ENCODE assay signal across 14 cellular contexts in genomic region chr18:45814733-45815132, GRCh38. TPM values are rescaled to one million over a fixed set of nuclear protein-coding genes. Genes with fewer than 3 reads are reported as not detected.
"Had no signal": no experiment of that assay in that cellular context is flagged by ENCODE, and none has a peak within 500 bp of the region (broad histone marks: within the 10 kb centered on the region; RNA-seq: fewer than 3 reads in every experiment).

No MANE protein-coding gene starts in this region.

RNA-seq across cellular contexts. Expression of gene SIGLEC15, which starts 10.7 kb away (rescaled TPM):
- total RNA-seq: activated B cell treated with CpG ODN at 0.5 μM for 24 hours; activated CD4-positive, alpha-beta memory T cell treated with anti-CD3 and anti-CD28 coated beads for 36 hours; activated CD4-positive, alpha-beta memory T cell treated with anti-CD3 and anti-CD28 coated beads, Interleukin-2, amount 10 ng/mL, durations not matched to agents 7 days and 5 days; activated CD4-positive, alpha-beta T cell treated with anti-CD3 and anti-CD28 coated beads for 36 hours; activated CD4-positive, alpha-beta T cell treated with anti-CD3 and anti-CD28 coated beads, Interleukin-2, amount 10 ng/mL, durations not matched to agents 24 days and 14 days; activated CD4-positive, alpha-beta T cell treated with anti-CD3 and anti-CD28 coated beads, Interleukin-2, amount 10 ng/mL, durations not matched to agents 7 days and 5 days; activated CD8-positive, alpha-beta memory T cell treated with anti-CD3 and anti-CD28 coated beads for 36 hours; activated CD8-positive, alpha-beta memory T cell treated with anti-CD3 and anti-CD28 coated beads, Interleukin-2, amount 10 ng/mL, durations not matched to agents 7 days and 5 days; activated CD8-positive, alpha-beta T cell treated with anti-CD3 and anti-CD28 coated beads for 36 hours; activated CD8-positive, alpha-beta T cell treated with anti-CD3 and anti-CD28 coated beads, Interleukin-2, amount 10 ng/mL, durations not matched to agents 7 days and 5 days; T-helper 1 cell treated with Interleukin-12 subunit alpha and Interleukin-12 subunit beta and Interleukin-4 antibody, amounts not matched to agents 30 ng/mL and 1 ng/mL, for 36 hours; T-helper 17 cell; T-helper 2 cell treated with Interferon-gamma antibody and Interleukin-4, amounts not matched to agents 100 ng/mL and 5 ng/mL, for 36 hours; WTC11 had no signal
